20 cellular contexts compared by ENCODE assay signal in genomic region chr13:110271313-110271712, GRCh38. TPM values are rescaled to one million over a fixed set of nuclear protein-coding genes. Genes with fewer than 3 reads are reported as not detected.
"Had no signal": no experiment of that assay in that cellular context is flagged by ENCODE, and none has a peak within 500 bp of the region (broad histone marks: within the 10 kb centered on the region; RNA-seq: fewer than 3 reads in every experiment).

No MANE protein-coding gene starts in this region.

- ATAC-seq: activated naive CD4-positive, alpha-beta T cell treated with anti-CD3 and anti-CD28 coated beads, Interleukin-2, amount 50 U/mL, for 72 hours; activated T-cell treated with anti-CD3 and anti-CD28 coated beads, Interleukin-2, amount 50 U/mL, for 72 hours; left lung; naive thymus-derived CD8-positive, alpha-beta T cell; pancreas; stimulated activated naive CD8-positive, alpha-beta T cell treated with anti-CD3 and anti-CD28 coated beads, Interleukin-15, amount 100 ng/mL, for 72 hours; upper lobe of right lung had no signal

- DNase-seq: activated B cell treated with CpG ODN at 0.5 μM for 24 hours; activated CD4-positive, alpha-beta T cell treated with anti-CD3 and anti-CD28 coated beads, Interleukin-2, amount 50 U/mL, for 1 hour; activated effector memory CD4-positive, alpha-beta T cell treated with anti-CD3 and anti-CD28 coated beads, Interleukin-2, amount 50 U/mL, for 16 hours; activated T-cell treated with anti-CD3 and anti-CD28 coated beads, Interleukin-2, amount 50 U/mL, for 72 hours; dorsolateral prefrontal cortex; foreskin melanocyte; left lung; mesendoderm; naive thymus-derived CD8-positive, alpha-beta T cell; pancreas; stimulated activated CD4-positive, alpha-beta T cell treated with anti-CD3 and anti-CD28 coated beads, Interleukin-15, amount 100 ng/mL, for 24 hours; stimulated activated CD4-positive, alpha-beta T cell treated with anti-CD3 and anti-CD28 coated beads, Interleukin-2, amount 100 ng/mL, for 48 hours; stimulated activated naive CD8-positive, alpha-beta T cell treated with anti-CD3 and anti-CD28 coated beads, Interleukin-15, amount 100 ng/mL, for 72 hours; T-helper 1 cell; T-helper 9 cell; testis; upper lobe of right lung had no signal

- H3K4me3 ChIP-seq: adrenal gland, dorsolateral prefrontal cortex, left lung, pancreas, skin epidermis, testis, upper lobe of right lung had no signal

- H3K27me3 ChIP-seq: adrenal gland, left lung, pancreas, testis, upper lobe of right lung had no signal

- H3K27ac ChIP-seq: adrenal gland, dorsolateral prefrontal cortex, left lung, pancreas, skin epidermis, testis, upper lobe of right lung had no signal

- H3K4me1 ChIP-seq: adrenal gland, pancreas, testis had no signal

- H3K36me3 ChIP-seq: adrenal gland, left lung, pancreas, upper lobe of right lung had no signal

- H3K9me3 ChIP-seq: adrenal gland, left lung, pancreas, testis, upper lobe of right lung had no signal

RNA-seq across cellular contexts. Expression of gene COL4A1, which starts 35.6 kb away (rescaled TPM):
- total RNA-seq: activated B cell treated with CpG ODN at 0.5 μM for 24 hours; naive thymus-derived CD8-positive, alpha-beta T cell had no signal
- polyA plus RNA-seq: naive thymus-derived CD8-positive, alpha-beta T cell had no signal

RNA-seq across cellular contexts. Expression of gene COL4A2, which starts 35.8 kb away (rescaled TPM):
- total RNA-seq: activated B cell treated with CpG ODN at 0.5 μM for 24 hours; activated T-cell treated with anti-CD3 and anti-CD28 coated beads, Interleukin-2, amount 50 U/mL, for 72 hours; naive thymus-derived CD8-positive, alpha-beta T cell had no signal
- polyA plus RNA-seq: naive thymus-derived CD8-positive, alpha-beta T cell had no signal
